20 cellular contexts compared by ENCODE assay signal in the genomic region with DNA sequence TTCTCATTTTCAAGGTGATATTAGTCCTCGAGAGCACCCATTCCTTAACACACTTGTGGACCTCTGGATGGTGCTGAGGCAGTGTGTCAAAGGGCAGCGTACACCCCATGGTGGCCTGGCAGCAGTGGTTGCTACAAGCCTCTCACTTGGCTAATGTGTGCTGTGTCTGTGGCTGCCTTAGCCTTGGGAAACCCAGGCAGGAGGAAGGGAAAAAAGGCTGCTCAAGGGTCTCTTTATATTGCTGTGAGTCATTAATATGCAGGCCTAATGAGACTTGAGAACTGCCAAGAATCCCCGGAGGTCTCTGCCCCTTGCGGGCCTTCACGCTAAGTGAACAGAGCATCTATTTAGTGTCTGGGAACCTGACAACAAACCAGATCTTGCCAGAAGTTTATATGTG. TPM values are rescaled to one million over a fixed set of nuclear protein-coding genes. Genes with fewer than 3 reads are reported as not detected.
DNase-seq lines count a peak whose midpoint lies in the region; ATAC-seq, FAIRE-seq and TF ChIP-seq lines count a peak whose summit lies in the region.
"Had no signal": no experiment of that assay in that cellular context is flagged by ENCODE, and none has a peak within 500 bp of the region (broad histone marks: within the 10 kb centered on the region; RNA-seq: fewer than 3 reads in every experiment).

No MANE protein-coding gene starts in this region.

- H3K9me3 Mint-ChIP-seq in astrocyte (ENCODE audit: unreplicated experiment), result no peaks in the 10 kb centered on the region
- H3K9me3 Mint-ChIP-seq: activated naive CD4-positive, alpha-beta T cell treated with anti-CD3 and anti-CD28 coated beads, Interleukin-2, amount 10 ng/mL, durations not matched to agents 7 days and 5 days; WTC11 had no signal

- no peak overlapping the region for H3K27ac Mint-ChIP-seq in astrocyte (ENCODE audit: unreplicated experiment)
- H3K27ac Mint-ChIP-seq: activated naive CD4-positive, alpha-beta T cell treated with anti-CD3 and anti-CD28 coated beads, Interleukin-2, amount 10 ng/mL, durations not matched to agents 7 days and 5 days; IgD-negative memory B cell; WTC11 had no signal

- peak overlapping the region; percentile 22 for H2AFZ ChIP-seq in astrocyte (ENCODE audit: low read depth, low read length)
- H2AFZ ChIP-seq: PC-9 had no signal

- H4K20me1 ChIP-seq in astrocyte (ENCODE audit: insufficient read depth, low read length), result no peaks in the 10 kb centered on the region
- H4K20me1 ChIP-seq: BLaER1 had no signal

- no peak overlapping the region for H3K27ac ChIP-seq in astrocyte (ENCODE audit: low read depth, low read length)
- H3K27ac ChIP-seq: BLaER1, PC-9, prostate gland, thyroid gland had no signal

- no peak overlapping the region for H3K9ac ChIP-seq in astrocyte (ENCODE audit: low read length)
- H3K9ac ChIP-seq: BLaER1 had no signal

- peak overlapping the region; percentile 55 for H3K4me2 ChIP-seq in astrocyte (ENCODE audit: low read length)
- H3K4me2 ChIP-seq: BLaER1, PC-9 had no signal

- peak; percentile 6 for FAIRE-seq in H54 (lab: Jason Lieb, UNC)
- no peak for FAIRE-seq in astrocyte (lab: Jason Lieb, UNC)
- FAIRE-seq: G401.6, GM19239 had no signal

- H3K36me3 ChIP-seq in astrocyte (ENCODE audit: insufficient read depth, low read length), result no peaks in the 10 kb centered on the region
- H3K36me3 ChIP-seq: BLaER1, prostate gland, thyroid gland had no signal

- peaks cover 5% of the 10 kb centered on the region for H3K4me1 Mint-ChIP-seq in astrocyte (ENCODE audit: low read depth, unreplicated experiment)
- H3K4me1 Mint-ChIP-seq: IgD-negative memory B cell had no signal

- H3K27me3 Mint-ChIP-seq in astrocyte (ENCODE audit: low read depth, unreplicated experiment), result peaks cover 15% of the 10 kb centered on the region

- H3K9me3 ChIP-seq in astrocyte (ENCODE audit: insufficient read depth, low read depth, low read length), result no peaks in the 10 kb centered on the region
- H3K9me3 ChIP-seq: prostate gland, thyroid gland had no signal

- H3K36me3 Mint-ChIP-seq in astrocyte (ENCODE audit: low read depth, unreplicated experiment), result no peaks in the 10 kb centered on the region
- H3K36me3 Mint-ChIP-seq: IgD-negative memory B cell, WTC11 had no signal

- peaks cover 15% of the 10 kb centered on the region for H3K79me2 ChIP-seq in astrocyte (ENCODE audit: insufficient read depth, low read length)

- DNase-seq in H54 (ENCODE audit: insufficient read length, low spot score) (no peak), astrocyte (ENCODE audit: low read depth) (peak; percentile 76), inferior parietal cortex (ENCODE audit: extremely low spot score) (peak; percentile 77), retina (peak; percentile 72), GM03348 (ENCODE audit: low spot score) (no peak), NCI-H526 treated with DMSO at 0.1 percent for 48 hours (lab: John Stamatoyannopoulos, UW) (no peak), left colon (no peak)
- DNase-seq in effector CD4-positive, alpha-beta T cell, result no peak
- DNase-seq: activated CD8-positive, alpha-beta memory T cell treated with anti-CD3 and anti-CD28 coated beads, Interleukin-2, amount 50 U/mL, for 4 hours; activated naive CD4-positive, alpha-beta T cell treated with anti-CD3 and anti-CD28 coated beads, Interleukin-2, amount 10 ng/mL, durations not matched to agents 7 days and 5 days; NCI-H1417; PC-9; thyroid gland had no signal

- no peak for ATAC-seq in left colon
- ATAC-seq: WTC11 had no signal

- intact Hi-C loops in left colon (cut with DNase I, micrococcal nuclease), result no loop called here

- no peaks in the 10 kb centered on the region for H3K27me3 ChIP-seq in astrocyte (ENCODE audit: insufficient read depth, low read length)
- H3K27me3 ChIP-seq: BLaER1 had no signal

- TF ChIP-seq POLR2A in H54 (IDR thresholded peaks at IDR 0.05; ENCODE audit: low read depth, low read length), result peak; percentile 58

- no peak for TF ChIP-seq CTCF in astrocyte (IDR thresholded peaks at IDR 0.05; ENCODE audit: insufficient read depth, low read depth, low read length)

- no peak overlapping the region for H3K4me3 Mint-ChIP-seq in astrocyte (ENCODE audit: unreplicated experiment)
- H3K4me3 Mint-ChIP-seq: activated naive CD4-positive, alpha-beta T cell treated with anti-CD3 and anti-CD28 coated beads, Interleukin-2, amount 10 ng/mL, durations not matched to agents 7 days and 5 days; IgD-negative memory B cell; WTC11 had no signal

- H3K4me3 ChIP-seq in astrocyte (ENCODE audit: insufficient read depth, low read depth, low read length), result no peak overlapping the region
- H3K4me3 ChIP-seq: BLaER1, PC-9, prostate gland, thyroid gland had no signal

- peaks cover 13% of the 10 kb centered on the region for H3K4me1 ChIP-seq in astrocyte (ENCODE audit: insufficient read depth, low read length)
- H3K4me1 ChIP-seq: prostate gland had no signal

RNA-seq across cellular contexts. Expression of gene PCDH10, which starts 7.0 kb away (rescaled TPM):
- total RNA-seq in astrocyte (9.1 and 12.5 TPM in 2 replicates), left colon (under 1 TPM; 0.12 to 0.89 TPM)
- total RNA-seq: NCI-H460, PC-9 had no signal

Comparison
In these comparisons a context has a peak if more than half of its experiments do, and no peak if none do; other contexts are left out.
1. DNase-seq: peak in astrocyte (single experiment), inferior parietal cortex (single experiment) and retina (single experiment); none in H54 (single experiment), GM03348 (single experiment), NCI-H526 treated with DMSO at 0.1 percent for 48 hours (single experiment), left colon (0 of 2) and effector CD4-positive, alpha-beta T cell (single experiment).